16 cellular contexts compared by ENCODE assay signal in genomic region chr5:172643392-172643871, GRCh38. TPM values are rescaled to one million over a fixed set of nuclear protein-coding genes. Genes with fewer than 3 reads are reported as not detected.
DNase-seq lines count a peak whose midpoint lies in the region; ATAC-seq and TF ChIP-seq lines count a peak whose summit lies in the region.
"Had no signal": no experiment of that assay in that cellular context is flagged by ENCODE, and none has a peak within 500 bp of the region (broad histone marks: within the 10 kb centered on the region; RNA-seq: fewer than 3 reads in every experiment).

No MANE protein-coding gene starts in this region.

- peaks cover 7% of the 10 kb centered on the region for H3K4me1 Mint-ChIP-seq in activated T-helper 1 cell treated with anti-CD3 and anti-CD28 coated beads, Interleukin-12 subunit alpha, Interleukin-12 subunit beta, Interleukin-2, Interleukin-4 antibody, amounts not matched to agents 30 ng/mL and 10 ng/mL and 1 ng/mL, durations not matched to agents 14 hours and 24 hours and 36 hours (ENCODE audit: low read depth)
- H3K4me1 Mint-ChIP-seq in activated T-cell treated with anti-CD3 and anti-CD28 coated beads, Interleukin-2, amount 50 U/mL, for 4 hours (ENCODE audit: low read depth) = peaks cover 1% of the 10 kb centered on the region

- H3K9me3 Mint-ChIP-seq in activated T-helper 1 cell treated with anti-CD3 and anti-CD28 coated beads, Interleukin-12 subunit alpha, Interleukin-12 subunit beta, Interleukin-2, Interleukin-4 antibody, amounts not matched to agents 30 ng/mL and 10 ng/mL and 1 ng/mL, durations not matched to agents 14 hours and 24 hours and 36 hours = no peaks in the 10 kb centered on the region
- no peaks in the 10 kb centered on the region for H3K9me3 Mint-ChIP-seq in activated T-cell treated with anti-CD3 and anti-CD28 coated beads, Interleukin-2, amount 50 U/mL, for 4 hours
- H3K9me3 Mint-ChIP-seq: activated T-helper 2 cell treated with anti-CD3 and anti-CD28 coated beads, Interferon-gamma antibody, Interleukin-2, Interleukin-4, amounts not matched to agents 10 μg/mL and 5 μg/mL and 100 μg/mL, durations not matched to agents 14 hours and 24 hours and 36 hours; CD14-positive monocyte; stimulated activated naive B cell treated with anti-CD40 and anti-IgM and Interleukin-4, amounts not matched to agents 10 μg/mL and 1 μg/mL and 100 μg/mL, for 72 hours had no signal

- TF ChIP-seq POLR2A in esophagus muscularis mucosa (IDR thresholded peaks at IDR 0.05; ENCODE audit: low read depth) = no peak
- TF ChIP-seq POLR2A in testis (IDR thresholded peaks at IDR 0.05) = no peak

- no peaks in the 10 kb centered on the region for H3K9me3 ChIP-seq in esophagus muscularis mucosa
- no peaks in the 10 kb centered on the region for H3K9me3 ChIP-seq in neural cell (ENCODE audit: low read length)
- no peaks in the 10 kb centered on the region for H3K9me3 ChIP-seq in testis
- H3K9me3 ChIP-seq: neutrophil had no signal

- H4K20me1 ChIP-seq in neural cell (ENCODE audit: insufficient read depth) = no peaks in the 10 kb centered on the region

- TF ChIP-seq CTCF in esophagus muscularis mucosa (IDR thresholded peaks at IDR 0.05) (no peak), neural cell (IDR thresholded peaks at IDR 0.05; ENCODE audit: poor library complexity, severe bottlenecking) (no peak), testis (IDR thresholded peaks at IDR 0.05) (no peak), foreskin fibroblast (IDR thresholded peaks at IDR 0.05; ENCODE audit: low read depth, low read length) (no peak)

- ATAC-seq in activated T-cell treated with anti-CD3 and anti-CD28 coated beads, Interleukin-2, amount 50 U/mL, for 4 hours = no peak

- H3K36me3 ChIP-seq in esophagus muscularis mucosa = peaks cover 0 to 9% (median 4%) of the 10 kb centered on the region in 4 donors
- H3K36me3 ChIP-seq in neural cell (ENCODE audit: insufficient read depth, low read length) = no peaks in the 10 kb centered on the region
- no peaks in the 10 kb centered on the region for H3K36me3 ChIP-seq in testis (ENCODE audit: low read depth, missing control alignments)
- H3K36me3 ChIP-seq: cardiac muscle cell, neutrophil had no signal

- 32% methylated on average over 8 of the region's 8 CpGs for WGBS in esophagus muscularis mucosa
- 71 to 72% methylated on average over 8 of the region's 8 CpGs for WGBS in testis, 2 donors

- no peak overlapping the region for H2AFZ ChIP-seq in neural cell (ENCODE audit: low read depth, low read length)

- no peak for DNase-seq in activated T-helper 1 cell treated with anti-CD3 and anti-CD28 coated beads, Interleukin-12 subunit alpha, Interleukin-12 subunit beta, Interleukin-2, Interleukin-4 antibody, amounts not matched to agents 30 ng/mL and 10 ng/mL and 1 ng/mL, durations not matched to agents 14 hours and 24 hours and 36 hours (ENCODE audit: low spot score)
- DNase-seq in esophagus muscularis mucosa (ENCODE audit: extremely low spot score) (no peak), testis (no peak), foreskin fibroblast (no peak), NCI-H1105 treated with DMSO at 0.1 percent for 48 hours (lab: John Stamatoyannopoulos, UW) (no peak), putamen (ENCODE audit: low spot score) (no peak)
- DNase-seq in activated T-cell treated with anti-CD3 and anti-CD28 coated beads, Interleukin-2, amount 50 U/mL, for 4 hours = no peak
- DNase-seq: activated CD4-positive, alpha-beta T cell treated with anti-CD3 and anti-CD28 coated beads for 48 hours; NCI-H2171; stimulated activated CD4-positive, alpha-beta T cell treated with anti-CD3 and anti-CD28 coated beads, Interleukin-4, amount 100 ng/mL, for 1 hour; stimulated activated naive B cell treated with anti-CD40 and anti-IgM and Interleukin-4, amounts not matched to agents 10 μg/mL and 1 μg/mL and 100 μg/mL, for 72 hours had no signal

- H3K4me1 ChIP-seq in esophagus muscularis mucosa (peaks cover 41 to 85% (median 79%) of the 10 kb centered on the region in 4 donors), testis (peaks cover 15% of the 10 kb centered on the region)

- H3K4me3 Mint-ChIP-seq in activated T-helper 1 cell treated with anti-CD3 and anti-CD28 coated beads, Interleukin-12 subunit alpha, Interleukin-12 subunit beta, Interleukin-2, Interleukin-4 antibody, amounts not matched to agents 30 ng/mL and 10 ng/mL and 1 ng/mL, durations not matched to agents 14 hours and 24 hours and 36 hours = peak overlapping the region; percentile 13
- no peak overlapping the region for H3K4me3 Mint-ChIP-seq in activated T-cell treated with anti-CD3 and anti-CD28 coated beads, Interleukin-2, amount 50 U/mL, for 4 hours
- H3K4me3 Mint-ChIP-seq: stimulated activated naive B cell treated with anti-CD40 and anti-IgM and Interleukin-4, amounts not matched to agents 10 μg/mL and 1 μg/mL and 100 μg/mL, for 72 hours had no signal

- intact Hi-C loops in activated T-helper 1 cell treated with anti-CD3 and anti-CD28 coated beads, Interleukin-12 subunit alpha, Interleukin-12 subunit beta, Interleukin-2, Interleukin-4 antibody, amounts not matched to agents 30 ng/mL and 10 ng/mL and 1 ng/mL, durations not matched to agents 14 hours and 24 hours and 36 hours (cut with micrococcal nuclease) = loop anchor here (5.0 kb wide), 1 partner anchor 54 kb away; no protein-coding TSS in a partner anchor
- intact Hi-C loops in esophagus muscularis mucosa (cut with DNase I) (loop anchor here (10.0 kb wide), 1 partner anchor 89 kb away; no protein-coding TSS in a partner anchor), testis (cut with DNase I; ENCODE audit: low total_unique reads) (no loop called here)

- H3K9ac ChIP-seq in neural cell (ENCODE audit: low read length) = no peak overlapping the region

- H3K27ac ChIP-seq in esophagus muscularis mucosa (replicated peaks in 1 of 4) = peak overlapping the region; percentile 83 to 96 (median 94)
- no peak overlapping the region for H3K27ac ChIP-seq in neural cell (ENCODE audit: low read length)
- peak overlapping the region; percentile 76 to 87 for H3K27ac ChIP-seq in testis
- H3K27ac ChIP-seq: cardiac muscle cell, neutrophil had no signal

- H3K9me2 ChIP-seq in neural cell (ENCODE audit: insufficient read depth, low read length) = no peaks in the 10 kb centered on the region

- H3K4me3 ChIP-seq in esophagus muscularis mucosa = peak overlapping the region; percentile 68 to 98 (median 92)
- H3K4me3 ChIP-seq in neural cell (ENCODE audit: low read length) = peak overlapping the region; percentile 96
- peak overlapping the region; percentile 6 to 87 for H3K4me3 ChIP-seq in testis
- no peak overlapping the region for H3K4me3 ChIP-seq in foreskin fibroblast (ENCODE audit: low read depth in 1 of 2, low read length in 2 of 2)
- H3K4me3 ChIP-seq: cardiac muscle cell had no signal

- no peaks in the 10 kb centered on the region for H3K27me3 ChIP-seq in esophagus muscularis mucosa
- no peaks in the 10 kb centered on the region for H3K27me3 ChIP-seq in neural cell (ENCODE audit: insufficient read depth, low read depth, low read length)
- no peaks in the 10 kb centered on the region for H3K27me3 ChIP-seq in testis
- H3K27me3 ChIP-seq: cardiac muscle cell had no signal

- no peak overlapping the region for H3K27ac Mint-ChIP-seq in activated T-helper 1 cell treated with anti-CD3 and anti-CD28 coated beads, Interleukin-12 subunit alpha, Interleukin-12 subunit beta, Interleukin-2, Interleukin-4 antibody, amounts not matched to agents 30 ng/mL and 10 ng/mL and 1 ng/mL, durations not matched to agents 14 hours and 24 hours and 36 hours
- H3K27ac Mint-ChIP-seq: activated T-helper 2 cell treated with anti-CD3 and anti-CD28 coated beads, Interferon-gamma antibody, Interleukin-2, Interleukin-4, amounts not matched to agents 10 μg/mL and 5 μg/mL and 100 μg/mL, durations not matched to agents 14 hours and 24 hours and 36 hours; stimulated activated naive B cell treated with anti-CD40 and anti-IgM and Interleukin-4, amounts not matched to agents 10 μg/mL and 1 μg/mL and 100 μg/mL, for 72 hours had no signal

- H3K79me2 ChIP-seq in neural cell (replicated peaks; ENCODE audit: insufficient read depth, low read length) = peaks cover 11% of the 10 kb centered on the region

- no peaks in the 10 kb centered on the region for H3F3A ChIP-seq in neural cell (ENCODE audit: insufficient read depth, low read length, poor library complexity, severe bottlenecking)

- no peaks in the 10 kb centered on the region for H3K36me3 Mint-ChIP-seq in activated T-helper 1 cell treated with anti-CD3 and anti-CD28 coated beads, Interleukin-12 subunit alpha, Interleukin-12 subunit beta, Interleukin-2, Interleukin-4 antibody, amounts not matched to agents 30 ng/mL and 10 ng/mL and 1 ng/mL, durations not matched to agents 14 hours and 24 hours and 36 hours (ENCODE audit: low read depth)
- no peaks in the 10 kb centered on the region for H3K36me3 Mint-ChIP-seq in activated T-cell treated with anti-CD3 and anti-CD28 coated beads, Interleukin-2, amount 50 U/mL, for 4 hours (ENCODE audit: insufficient read depth)
- H3K36me3 Mint-ChIP-seq: stimulated activated naive B cell treated with anti-CD40 and anti-IgM and Interleukin-4, amounts not matched to agents 10 μg/mL and 1 μg/mL and 100 μg/mL, for 72 hours had no signal

- no peak for TF ChIP-seq RAD21 in neural cell (conservative IDR thresholded peaks at IDR 0.05)

- peaks cover 48% of the 10 kb centered on the region for H3K27me3 Mint-ChIP-seq in activated T-helper 1 cell treated with anti-CD3 and anti-CD28 coated beads, Interleukin-12 subunit alpha, Interleukin-12 subunit beta, Interleukin-2, Interleukin-4 antibody, amounts not matched to agents 30 ng/mL and 10 ng/mL and 1 ng/mL, durations not matched to agents 14 hours and 24 hours and 36 hours (ENCODE audit: insufficient read depth)
- peaks cover 34% of the 10 kb centered on the region for H3K27me3 Mint-ChIP-seq in activated T-cell treated with anti-CD3 and anti-CD28 coated beads, Interleukin-2, amount 50 U/mL, for 4 hours (ENCODE audit: low read depth)

- peak overlapping the region; percentile 17 for H3K4me2 ChIP-seq in neural cell (ENCODE audit: low read length)

- TF ChIP-seq EP300 in esophagus muscularis mucosa (IDR thresholded peaks at IDR 0.05) (no peak), neural cell (conservative IDR thresholded peaks at IDR 0.05; ENCODE audit: poor library complexity, severe bottlenecking) (no peak)

TF ChIP-seq in neural cell, 6 proteins besides CTCF, POLR2A, EP300 and RAD21 (continues in another document):
- TF ChIP-seq POLR2AphosphoS5 (IDR thresholded peaks at IDR 0.05) (no peak), EZH2 (IDR thresholded peaks at IDR 0.05; ENCODE audit: borderline replicate concordance, insufficient read depth, low read length, poor library complexity, severe bottlenecking) (no peak)

RNA-seq across cellular contexts. Expression of gene NEURL1B, which starts 2.4 kb away (rescaled TPM):
- 0.05 and 0.12 TPM in 2 replicates for total RNA-seq in activated T-helper 1 cell treated with anti-CD3 and anti-CD28 coated beads, Interleukin-12 subunit alpha, Interleukin-12 subunit beta, Interleukin-2, Interleukin-4 antibody, amounts not matched to agents 30 ng/mL and 10 ng/mL and 1 ng/mL, durations not matched to agents 14 hours and 24 hours and 36 hours
- total RNA-seq in esophagus muscularis mucosa (10 to 100 TPM; 34.1 to 87.1 (median 60.2) TPM), testis (10 to 100 TPM; 15.8 to 18.1 TPM)
- polyA plus RNA-seq in neural cell (12.7 and 15.7 TPM in 2 replicates), testis (ENCODE audit: insufficient read depth, low read depth, low replicate concordance) (17.1 TPM)
- polyA minus RNA-seq in neural cell = 25.6 and 26.5 TPM in 2 replicates
- total RNA-seq in activated T-cell treated with anti-CD3 and anti-CD28 coated beads, Interleukin-2, amount 50 U/mL, for 4 hours = under 1 TPM; 0.03 to 0.13 (median 0.05) TPM
- polyA plus RNA-seq: CD14-positive monocyte had no signal

Comparison
In these comparisons a context has a peak if more than half of its experiments do, and no peak if none do; other contexts are left out.
1. H3K4me3 ChIP-seq: peak in esophagus muscularis mucosa (4 of 4), neural cell (single experiment) and testis (2 of 2); none in foreskin fibroblast (0 of 2).
2. RNA of gene NEURL1B, which starts 2.4 kb away (total RNA-seq): 34.1 to 87.1 TPM in esophagus muscularis mucosa and 15.8 to 18.1 TPM in testis; 0.03 to 0.13 TPM in activated T-cell treated with anti-CD3 and anti-CD28 coated beads, Interleukin-2, amount 50 U/mL, for 4 hours and 0.05 to 0.12 TPM in activated T-helper 1 cell treated with anti-CD3 and anti-CD28 coated beads, Interleukin-12 subunit alpha, Interleukin-12 subunit beta, Interleukin-2, Interleukin-4 antibody, amounts not matched to agents 30 ng/mL and 10 ng/mL and 1 ng/mL, durations not matched to agents 14 hours and 24 hours and 36 hours; every median in the first group is over 10 times any median in the second.